In genomic region chr16:29629278-29629677, GRCh38 we compare ENCODE assay signal across 1 cellular context. TPM values are rescaled to one million over a fixed set of nuclear protein-coding genes. Genes with fewer than 3 reads are reported as not detected.
"Had no signal": no experiment of that assay in that cellular context is flagged by ENCODE, and none has a peak within 500 bp of the region (broad histone marks: within the 10 kb centered on the region; RNA-seq: fewer than 3 reads in every experiment).

No MANE protein-coding gene starts in this region.

RNA-seq across cellular contexts. Expression of gene SPN, which starts 33.8 kb away (rescaled TPM):
- total RNA-seq: PC-3 had no signal
